Comparison of ENCODE assay signal across 27 cellular contexts in genomic region chr19:22607653-22608430, GRCh38. TPM values are rescaled to one million over a fixed set of nuclear protein-coding genes. Genes with fewer than 3 reads are reported as not detected.
"Had no signal": no experiment of that assay in that cellular context is flagged by ENCODE, and none has a peak within 500 bp of the region (broad histone marks: within the 10 kb centered on the region; RNA-seq: fewer than 3 reads in every experiment).

No MANE protein-coding gene starts in this region.

- H3K36me3 ChIP-seq: ascending aorta, breast epithelium, cardiac muscle cell, colonic mucosa, gastrocnemius medialis had no signal

- H3K27me3 ChIP-seq: ascending aorta, cardiac muscle cell, colonic mucosa, foreskin keratinocyte, gastrocnemius medialis had no signal

- H3K4me3 ChIP-seq: ascending aorta, breast epithelium, cardiac muscle cell, colonic mucosa, dorsolateral prefrontal cortex, gastrocnemius medialis had no signal

- H3K27ac ChIP-seq: ascending aorta, breast epithelium, cardiac muscle cell, colonic mucosa, dorsolateral prefrontal cortex, foreskin keratinocyte, gastrocnemius medialis had no signal

- DNase-seq: activated CD4-positive, alpha-beta memory T cell treated with anti-CD3 and anti-CD28 coated beads, Interleukin-2, amount 10 ng/mL, durations not matched to agents 7 days and 5 days; activated CD4-positive, alpha-beta T cell treated with anti-CD3 and anti-CD28 coated beads for 1 hour; activated CD4-positive, alpha-beta T cell treated with anti-CD3 and anti-CD28 coated beads for 4 hours; activated CD4-positive, alpha-beta T cell treated with anti-CD3 and anti-CD28 coated beads, Interleukin-2, amount 10 ng/mL, durations not matched to agents 7 days and 5 days; activated CD4-positive, alpha-beta T cell treated with anti-CD3 and anti-CD28 coated beads, Interleukin-2, amount 50 U/mL, for 4 hours; activated CD4-positive, CD25-positive, alpha-beta regulatory T cell; activated CD8-positive, alpha-beta memory T cell treated with anti-CD3 and anti-CD28 coated beads, Interleukin-2, amount 50 U/mL, for 48 hours; activated gamma-delta T cell; activated naive CD4-positive, alpha-beta T cell; activated naive CD4-positive, alpha-beta T cell treated with anti-CD3 and anti-CD28 coated beads, Interleukin-2, amount 10 ng/mL, durations not matched to agents 7 days and 5 days; activated naive CD8-positive, alpha-beta T cell treated with anti-CD3 and anti-CD28 coated beads, Interleukin-2, amount 10 ng/mL, durations not matched to agents 7 days and 5 days; activated T-cell treated with anti-CD3 and anti-CD28 coated beads for 4 hours; activated T-cell treated with anti-CD3 and anti-CD28 coated beads, Interleukin-2, amount 50 U/mL, for 24 hours; activated T-cell treated with anti-CD3 and anti-CD28 coated beads, Interleukin-2, amount 50 U/mL, for 72 hours; central memory CD4-positive, alpha-beta T cell; cerebellar nuclear complex; colonic mucosa; dorsolateral prefrontal cortex; effector memory CD4-positive, alpha-beta T cell; endodermal cell; foreskin keratinocyte; gastrocnemius medialis; glutamatergic neuron; T-helper 2 cell had no signal

- H3K9me3 ChIP-seq: ascending aorta, breast epithelium, colonic mucosa, gastrocnemius medialis had no signal

- H3K4me1 ChIP-seq: ascending aorta, breast epithelium, colonic mucosa, foreskin keratinocyte, gastrocnemius medialis had no signal

RNA-seq across cellular contexts. Expression of gene ZNF492, which starts 26.3 kb away (rescaled TPM):
- total RNA-seq: cardiac muscle cell, endodermal cell had no signal
- polyA plus RNA-seq: cardiac muscle cell had no signal
